Comparison of ENCODE assay signal across 26 cellular contexts in genomic region chr11:44176541-44177213, GRCh38.
"Had no signal": no experiment of that assay in that cellular context is flagged by ENCODE, and none has a peak within 500 bp of the region (broad histone marks: within the 10 kb centered on the region; RNA-seq: fewer than 3 reads in every experiment).

No MANE protein-coding gene starts in this region.

- H3K27ac ChIP-seq: left ventricle myocardium inferior, ovary, right atrium auricular region, skin epidermis, spleen, testis, thyroid gland, transverse colon, upper lobe of right lung had no signal

- H3K36me3 Mint-ChIP-seq: natural killer cell had no signal

- H3K27me3 Mint-ChIP-seq: naive B cell; progenitor cell of endocrine pancreas; stimulated activated memory B cell treated with anti-CD40 and anti-IgM and Interleukin-4, amounts not matched to agents 10 μg/mL and 1 μg/mL and 100 μg/mL, for 72 hours; stimulated activated naive CD8-positive, alpha-beta T cell treated with anti-CD3 and anti-CD28 coated beads, Interleukin-15, amount 100 ng/mL, for 72 hours had no signal

- H3K4me1 ChIP-seq: right atrium auricular region, spleen, testis, thyroid gland, transverse colon, upper lobe of right lung had no signal

- H3K27me3 ChIP-seq: ovary, right atrium auricular region, spleen, testis, thyroid gland, transverse colon, upper lobe of right lung had no signal

- H3K9me3 Mint-ChIP-seq: mesothelial cell of epicardium; naive B cell; natural killer cell; stimulated activated memory B cell treated with anti-CD40 and anti-IgM and Interleukin-4, amounts not matched to agents 10 μg/mL and 1 μg/mL and 100 μg/mL, for 72 hours; stimulated activated naive CD8-positive, alpha-beta T cell treated with anti-CD3 and anti-CD28 coated beads, Interleukin-15, amount 100 ng/mL, for 72 hours had no signal

- H3K36me3 ChIP-seq: ovary, thyroid gland, transverse colon had no signal

- DNase-seq: head of caudate nucleus; hippocampal formation; left colon; left ventricle myocardium inferior; mesendoderm; naive B cell; natural killer cell; ovary; spleen; stimulated activated CD4-positive, alpha-beta T cell treated with anti-CD3 and anti-CD28 coated beads, Interleukin-4, amount 100 ng/mL, for 24 hours; stimulated activated naive CD4-positive, alpha-beta T cell treated with Interleukin-2 at 50 U/mL for 16 hours; stimulated activated naive CD8-positive, alpha-beta T cell treated with anti-CD3 and anti-CD28 coated beads, Interleukin-15, amount 100 ng/mL, for 72 hours; substantia nigra; testis; thyroid gland; transverse colon; upper lobe of right lung had no signal

- H3K4me1 Mint-ChIP-seq: stimulated activated memory B cell treated with anti-CD40 and anti-IgM and Interleukin-4, amounts not matched to agents 10 μg/mL and 1 μg/mL and 100 μg/mL, for 72 hours; stimulated activated naive CD8-positive, alpha-beta T cell treated with anti-CD3 and anti-CD28 coated beads, Interleukin-15, amount 100 ng/mL, for 72 hours had no signal

- H3K4me3 Mint-ChIP-seq: mesothelial cell of epicardium; naive B cell; natural killer cell; stimulated activated memory B cell treated with anti-CD40 and anti-IgM and Interleukin-4, amounts not matched to agents 10 μg/mL and 1 μg/mL and 100 μg/mL, for 72 hours; stimulated activated naive CD8-positive, alpha-beta T cell treated with anti-CD3 and anti-CD28 coated beads, Interleukin-15, amount 100 ng/mL, for 72 hours had no signal

- ATAC-seq: left colon; natural killer cell; sciatic nerve; stimulated activated memory B cell treated with anti-CD40 and anti-IgM and Interleukin-4, amounts not matched to agents 10 μg/mL and 1 μg/mL and 100 μg/mL, for 72 hours; stimulated activated naive CD8-positive, alpha-beta T cell treated with anti-CD3 and anti-CD28 coated beads, Interleukin-15, amount 100 ng/mL, for 72 hours; upper lobe of right lung had no signal

- FAIRE-seq: keratinocyte, urothelium cell line had no signal

- H3K4me3 ChIP-seq: left ventricle myocardium inferior, lung, ovary, right atrium auricular region, skin epidermis, spleen, testis, thyroid gland, transverse colon, upper lobe of right lung had no signal

- H3K9me3 ChIP-seq: left ventricle myocardium inferior, ovary, right atrium auricular region, spleen, testis, thyroid gland, transverse colon, upper lobe of right lung had no signal

- H3K27ac Mint-ChIP-seq: mesothelial cell of epicardium; naive B cell; natural killer cell; progenitor cell of endocrine pancreas; stimulated activated memory B cell treated with anti-CD40 and anti-IgM and Interleukin-4, amounts not matched to agents 10 μg/mL and 1 μg/mL and 100 μg/mL, for 72 hours; stimulated activated naive CD8-positive, alpha-beta T cell treated with anti-CD3 and anti-CD28 coated beads, Interleukin-15, amount 100 ng/mL, for 72 hours had no signal
